In the genomic region with DNA sequence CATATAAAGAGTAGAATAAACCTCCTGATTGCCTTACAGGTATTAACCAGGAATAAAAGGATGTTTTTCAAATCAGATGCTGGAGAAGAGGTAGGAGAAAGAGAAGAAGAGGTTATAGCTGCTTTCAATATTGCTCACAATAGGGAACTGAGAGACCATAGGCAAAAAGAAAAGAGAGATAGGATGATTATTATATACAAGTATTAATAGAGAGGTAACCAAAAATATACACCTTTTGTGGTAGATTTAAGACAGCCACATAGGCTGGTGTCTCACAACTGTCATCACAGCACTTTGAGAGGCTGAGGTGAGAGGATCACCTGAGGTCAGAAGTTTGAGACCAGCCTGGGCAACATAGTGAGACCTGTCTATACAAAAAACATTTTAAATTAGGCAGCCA, we compare ENCODE assay signal across 27 cellular contexts.
DNase-seq lines count a peak whose midpoint lies in the region; ATAC-seq, FAIRE-seq and TF ChIP-seq lines count a peak whose summit lies in the region.
"Had no signal": no experiment of that assay in that cellular context is flagged by ENCODE, and none has a peak within 500 bp of the region (broad histone marks: within the 10 kb centered on the region; RNA-seq: fewer than 3 reads in every experiment).

No MANE protein-coding gene starts in this region.

- H3K9me3 ChIP-seq in GM12878 (replicated peaks; ENCODE audit: control insufficient read depth, insufficient read depth, low read length) = no peaks in the 10 kb centered on the region
- H3K9me3 ChIP-seq: BE2C had no signal

- H3K9ac ChIP-seq in GM12878 (ENCODE audit: control insufficient read depth, insufficient read depth, low read length) = no peak overlapping the region
- H3K9ac ChIP-seq: BLaER1 had no signal

- H3K27ac Mint-ChIP-seq in stimulated activated naive B cell treated with anti-CD40 and anti-IgM and Interleukin-4, amounts not matched to agents 10 μg/mL and 1 μg/mL and 100 μg/mL, for 72 hours = no peak overlapping the region
- H3K27ac Mint-ChIP-seq: CD14-positive monocyte; CD4-positive, alpha-beta memory T cell; CD4-positive, CD25-positive, alpha-beta regulatory T cell; CD8-positive, alpha-beta memory T cell had no signal

- DNase-seq in GM12878 (ENCODE audit: low read depth, low spot score) (no peak), RKO (ENCODE audit: low spot score) (no peak), kidney glomerular epithelial cell (lab: John Stamatoyannopoulos, UW) (no peak)
- DNase-seq in stimulated activated naive B cell treated with anti-CD40 and anti-IgM and Interleukin-4, amounts not matched to agents 10 μg/mL and 1 μg/mL and 100 μg/mL, for 72 hours = no peak
- DNase-seq in stimulated activated CD4-positive, alpha-beta T cell treated with anti-CD3 and anti-CD28 coated beads, Interleukin-15, amount 100 ng/mL, for 24 hours = no peak
- DNase-seq: 8988T; ACHN; BE2C; C1 segment of cervical spinal cord; CD4-positive, alpha-beta memory T cell; CD4-positive, CD25-positive, alpha-beta regulatory T cell; CD8-positive, alpha-beta memory T cell; COR-L47; DMS 273 treated with DMSO at 0.1 percent for 48 hours; DMS153; DMS53; DMS79; DND-41; EL; GDM1 had no signal

- H3K79me2 ChIP-seq in GM12878 (ENCODE audit: control insufficient read depth, insufficient read depth, low read length) = no peaks in the 10 kb centered on the region

- RAD21 ChIA-PET in GM12878 (lab: Charles Lee; ENCODE audit: unreplicated experiment) = interaction anchor here (0.7 kb wide), 1 partner anchor 360 kb away, joined by 3 read pairs; no protein-coding TSS in a partner anchor

- no peak for TF ChIP-seq CTCF in GM12878 (IDR thresholded peaks at IDR 0.05 in 2 of 3, conservative IDR thresholded peaks at IDR 0.05 in 1 of 3; ENCODE audit: control insufficient read depth in 2 of 3, extremely low read depth in 1 of 3, insufficient read depth in 1 of 3, low read depth in 3 of 3, low read length in 3 of 3)

- no peak overlapping the region for H3K27ac ChIP-seq in GM12878 (ENCODE audit: control insufficient read depth, insufficient read depth)
- H3K27ac ChIP-seq: BLaER1 had no signal

- H3K9me3 Mint-ChIP-seq in stimulated activated naive B cell treated with anti-CD40 and anti-IgM and Interleukin-4, amounts not matched to agents 10 μg/mL and 1 μg/mL and 100 μg/mL, for 72 hours = peaks cover under 1 to 1% of the 10 kb centered on the region in 2 donors

- POLR2A ChIA-PET in GM12878 (lab: Charles Lee) = no interaction called here

- SMC1A ChIA-PET in GM12878 (lab: Charles Lee; ENCODE audit: uncharacterized antibody, unreplicated experiment) = no interaction called here

- no peaks in the 10 kb centered on the region for H4K20me1 ChIP-seq in GM12878 (ENCODE audit: control insufficient read depth, insufficient read depth)
- H4K20me1 ChIP-seq: BLaER1 had no signal

- peak; percentile 40 for ATAC-seq in GM18868 (IDR thresholded peaks at IDR 0.05; ENCODE audit: unreplicated experiment)
- no peak for ATAC-seq in GM12878
- peak; percentile 83 to 85 for ATAC-seq in stimulated activated naive B cell treated with anti-CD40 and anti-IgM and Interleukin-4, amounts not matched to agents 10 μg/mL and 1 μg/mL and 100 μg/mL, for 72 hours (replicated peaks)

- no peak for TF ChIP-seq EP300 in GM12878 (IDR thresholded peaks at IDR 0.05; ENCODE audit: borderline replicate concordance in 1 of 2, control insufficient read depth in 1 of 2, low read depth in 2 of 2, low read length in 2 of 2)

- BruUV-seq in GM12878 (replicated peaks; lab: Mats Ljungman, UMichigan) = no TSS peak

- no peak overlapping the region for H2AFZ ChIP-seq in GM12878 (ENCODE audit: control insufficient read depth, low read depth, low read length)

- CTCF ChIA-PET in GM12878 (lab: Yijun Ruan, JAX) = interaction anchor here (0.6 kb wide), 1 partner anchor 126 kb away, joined by 3 read pairs; no protein-coding TSS in a partner anchor

- no peaks in the 10 kb centered on the region for H3K36me3 ChIP-seq in GM12878 (ENCODE audit: control insufficient read depth in 2 of 2, insufficient read depth in 2 of 2, low read length in 1 of 2)
- H3K36me3 ChIP-seq: BE2C, BLaER1 had no signal

- H3K27me3 ChIP-seq in GM12878 (replicated peaks in 1 of 2; ENCODE audit: control insufficient read depth in 2 of 2, insufficient read depth in 2 of 2, low read length in 1 of 2) = no peaks in the 10 kb centered on the region
- H3K27me3 ChIP-seq: BLaER1 had no signal

- no peak overlapping the region for H3K4me3 Mint-ChIP-seq in stimulated activated naive B cell treated with anti-CD40 and anti-IgM and Interleukin-4, amounts not matched to agents 10 μg/mL and 1 μg/mL and 100 μg/mL, for 72 hours
- H3K4me3 Mint-ChIP-seq: CD14-positive monocyte; CD4-positive, alpha-beta memory T cell; CD4-positive, CD25-positive, alpha-beta regulatory T cell; CD8-positive, alpha-beta memory T cell had no signal

- TF ChIP-seq POLR2A in GM12878 (IDR thresholded peaks at IDR 0.05; ENCODE audit: low read depth, low read length) = no peak

- no peak for TF ChIP-seq RAD21 in GM12878 (IDR thresholded peaks at IDR 0.05; ENCODE audit: insufficient read depth, low read depth, low read length)

- in situ Hi-C loops in GM12878 (cut with MboI) = no loop called here

- no peak for FAIRE-seq in GM12878 (lab: Jason Lieb, UNC)
- FAIRE-seq: A204.1, GM12892, GM18507, GM19239 had no signal

- H3K4me2 ChIP-seq in GM12878 (ENCODE audit: control insufficient read depth, insufficient read depth) = no peak overlapping the region
- H3K4me2 ChIP-seq: BLaER1 had no signal

- intact Hi-C loops in GM12878 (cut with micrococcal nuclease; ENCODE audit: unreplicated experiment) = no loop called here

- no peaks in the 10 kb centered on the region for H3K4me1 ChIP-seq in GM12878 (ENCODE audit: control insufficient read depth, insufficient read depth, low read length)
- H3K4me1 ChIP-seq: BE2C, BLaER1 had no signal

- H3K4me1 Mint-ChIP-seq in stimulated activated naive B cell treated with anti-CD40 and anti-IgM and Interleukin-4, amounts not matched to agents 10 μg/mL and 1 μg/mL and 100 μg/mL, for 72 hours = peaks cover 4 to 12% of the 10 kb centered on the region in 2 donors
- H3K4me1 Mint-ChIP-seq: CD14-positive monocyte; CD4-positive, alpha-beta memory T cell; CD4-positive, CD25-positive, alpha-beta regulatory T cell; CD8-positive, alpha-beta memory T cell had no signal

- peaks cover 6 to 9% of the 10 kb centered on the region in 2 donors for H3K27me3 Mint-ChIP-seq in stimulated activated naive B cell treated with anti-CD40 and anti-IgM and Interleukin-4, amounts not matched to agents 10 μg/mL and 1 μg/mL and 100 μg/mL, for 72 hours

- no peak overlapping the region for H3K4me3 ChIP-seq in GM12878
- H3K4me3 ChIP-seq: BLaER1 had no signal

- H3K36me3 Mint-ChIP-seq in stimulated activated naive B cell treated with anti-CD40 and anti-IgM and Interleukin-4, amounts not matched to agents 10 μg/mL and 1 μg/mL and 100 μg/mL, for 72 hours = no peaks in the 10 kb centered on the region
- H3K36me3 Mint-ChIP-seq: CD14-positive monocyte; CD4-positive, alpha-beta memory T cell; CD4-positive, CD25-positive, alpha-beta regulatory T cell; CD8-positive, alpha-beta memory T cell had no signal

TF ChIP-seq in GM12878, 131 proteins besides CTCF, POLR2A, EP300 and RAD21:
- TF ChIP-seq EED (IDR thresholded peaks at IDR 0.05; ENCODE audit: low read depth) (no peak), MLLT1 (IDR thresholded peaks at IDR 0.05) (no peak), SPI1 (IDR thresholded peaks at IDR 0.05; ENCODE audit: borderline replicate concordance, insufficient read depth, low read depth, low read length) (0 out of 2 replicates have a peak, but pooled peaks have one; percentile 9), JUNB (IDR thresholded peaks at IDR 0.05) (peak; percentile 35)
